In the genomic region with DNA sequence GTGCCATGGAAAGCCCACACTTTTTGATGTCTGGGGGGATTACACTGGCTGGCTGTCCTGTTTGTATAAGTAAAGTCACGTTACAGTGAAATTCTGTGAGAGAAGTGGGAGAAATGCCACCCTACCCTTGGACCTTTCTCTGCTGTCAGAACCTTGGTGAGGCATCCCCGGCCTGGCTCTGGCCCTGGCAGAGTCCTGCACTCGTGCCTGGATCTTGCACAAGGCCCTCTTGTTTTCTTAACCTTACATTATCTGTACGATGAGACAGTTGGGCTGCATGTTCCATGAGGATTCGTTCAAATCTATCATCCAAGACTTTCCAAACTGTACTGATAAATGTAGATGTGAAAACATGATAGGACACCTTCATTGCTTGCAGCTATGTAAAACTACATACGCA, we compare ENCODE assay signal across 16 cellular contexts.
"Had no signal": no experiment of that assay in that cellular context is flagged by ENCODE, and none has a peak within 500 bp of the region (broad histone marks: within the 10 kb centered on the region; RNA-seq: fewer than 3 reads in every experiment).

No MANE protein-coding gene starts in this region.

- DNase-seq: effector memory CD4-positive, alpha-beta T cell; heart right ventricle; hypothalamus; kidney glomerular epithelial cell; mesendoderm; naive thymus-derived CD4-positive, alpha-beta T cell; posterior cingulate gyrus; sigmoid colon; stimulated activated CD4-positive, alpha-beta T cell treated with anti-CD3 and anti-CD28 coated beads, Interleukin-2, amount 100 ng/mL, for 24 hours; stimulated activated CD4-positive, alpha-beta T cell treated with anti-CD3 and anti-CD28 coated beads, Interleukin-4, amount 100 ng/mL, for 4 hours; stimulated activated naive B cell treated with anti-CD40 and anti-IgM and Interleukin-4, amounts not matched to agents 10 μg/mL and 1 μg/mL and 100 μg/mL, for 72 hours; stomach; trophoblast cell had no signal

- ATAC-seq: esophagus mucosa; heart right ventricle; naive thymus-derived CD4-positive, alpha-beta T cell; stimulated activated naive B cell treated with anti-CD40 and anti-IgM and Interleukin-4, amounts not matched to agents 10 μg/mL and 1 μg/mL and 100 μg/mL, for 72 hours had no signal

- H3K4me3 Mint-ChIP-seq: naive thymus-derived CD4-positive, alpha-beta T cell; stimulated activated naive B cell treated with anti-CD40 and anti-IgM and Interleukin-4, amounts not matched to agents 10 μg/mL and 1 μg/mL and 100 μg/mL, for 72 hours had no signal

- H3K27me3 Mint-ChIP-seq: naive thymus-derived CD4-positive, alpha-beta T cell; stimulated activated naive B cell treated with anti-CD40 and anti-IgM and Interleukin-4, amounts not matched to agents 10 μg/mL and 1 μg/mL and 100 μg/mL, for 72 hours had no signal

- H3K27ac Mint-ChIP-seq: naive thymus-derived CD4-positive, alpha-beta T cell had no signal

- H3K4me3 ChIP-seq: heart right ventricle, right atrium auricular region, sigmoid colon, skin epidermis, stomach had no signal

- H3K27ac ChIP-seq: right atrium auricular region, skin epidermis had no signal

- H3K9me3 Mint-ChIP-seq: naive thymus-derived CD4-positive, alpha-beta T cell; stimulated activated naive B cell treated with anti-CD40 and anti-IgM and Interleukin-4, amounts not matched to agents 10 μg/mL and 1 μg/mL and 100 μg/mL, for 72 hours had no signal

- H3K27me3 ChIP-seq: heart right ventricle, right atrium auricular region, sigmoid colon, stomach had no signal

- H3K9me3 ChIP-seq: heart right ventricle, right atrium auricular region, sigmoid colon, stomach had no signal
